ENCODE assay signal across 26 cellular contexts in the genomic region with DNA sequence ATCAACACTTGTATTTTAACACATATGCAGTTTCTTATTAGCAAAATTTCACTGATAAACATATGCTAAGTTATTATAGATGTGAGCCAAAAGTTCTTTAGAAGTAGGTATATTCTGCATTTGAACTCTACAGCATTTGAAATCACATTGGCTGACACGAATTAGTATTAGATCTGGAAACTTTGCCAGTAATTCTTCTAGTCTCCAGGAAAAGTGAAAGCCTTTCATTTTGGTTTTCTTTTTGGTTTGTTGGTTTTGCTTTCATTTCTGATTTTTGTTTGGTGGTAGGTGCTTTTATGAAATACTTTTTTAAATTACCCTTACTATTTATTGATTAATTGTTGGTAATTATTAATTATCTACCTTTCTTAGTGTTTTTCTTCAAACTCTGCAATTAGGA.
DNase-seq lines count a peak whose midpoint lies in the region; ATAC-seq and TF ChIP-seq lines count a peak whose summit lies in the region.
"Had no signal": no experiment of that assay in that cellular context is flagged by ENCODE, and none has a peak within 500 bp of the region (broad histone marks: within the 10 kb centered on the region; RNA-seq: fewer than 3 reads in every experiment).

No MANE protein-coding gene starts in this region.

- H3K79me2 ChIP-seq in ACC112 (ENCODE audit: control insufficient read depth, insufficient read depth, low read length, unreplicated experiment): peaks cover 39% of the 10 kb centered on the region

- H3K4me3 ChIP-seq in ACC112 (ENCODE audit: low read depth, low read length) (peak overlapping the region; percentile 65), fibroblast of villous mesenchyme (ENCODE audit: low read depth, low read length) (peak overlapping the region; percentile 25), BE2C (ENCODE audit: low read depth, low read length) (no peak overlapping the region)
- H3K4me3 ChIP-seq: esophagus squamous epithelium, prostate gland had no signal

- peak overlapping the region; percentile 2; the same call in 1 of the 2 replicates for H3K27ac ChIP-seq in ACC112 (ENCODE audit: low read depth, low read length)
- H3K27ac ChIP-seq: esophagus squamous epithelium, prostate gland, RWPE1, WERI-Rb-1 had no signal

- H3K36me3 ChIP-seq in ACC112 (ENCODE audit: insufficient read depth, low read length) (no peaks in the 10 kb centered on the region), BE2C (no peaks in the 10 kb centered on the region; the same call in 1 of the 2 replicates)
- H3K36me3 ChIP-seq: esophagus squamous epithelium, prostate gland, upper lobe of left lung, WERI-Rb-1 had no signal

- H3K4me1 ChIP-seq in ACC112 (ENCODE audit: control insufficient read depth, insufficient read depth, low read length, unreplicated experiment) (peaks cover 12% of the 10 kb centered on the region), BE2C (peaks cover 6% of the 10 kb centered on the region)
- H3K4me1 ChIP-seq: esophagus squamous epithelium, prostate gland had no signal

- no peak overlapping the region for H2AFZ ChIP-seq in ACC112 (ENCODE audit: low read length, unreplicated experiment)

- H3K27me3 ChIP-seq in ACC112 (ENCODE audit: insufficient read depth, low read length) (no peaks in the 10 kb centered on the region), BE2C (no peaks in the 10 kb centered on the region)
- H3K27me3 ChIP-seq: esophagus squamous epithelium, upper lobe of left lung had no signal

- H3K9me3 Mint-ChIP-seq in nephron progenitor cell: peaks cover 17% of the 10 kb centered on the region
- H3K9me3 Mint-ChIP-seq: activated T-helper 2 cell treated with anti-CD3 and anti-CD28 coated beads, Interferon-gamma antibody, Interleukin-2, Interleukin-4, amounts not matched to agents 10 μg/mL and 5 μg/mL and 100 μg/mL, durations not matched to agents 14 hours and 24 hours and 36 hours; CD4-positive, alpha-beta T cell had no signal

- TF ChIP-seq CTCF in fibroblast of villous mesenchyme (IDR thresholded peaks at IDR 0.05; ENCODE audit: insufficient read depth, low read depth, low read length) (no peak), BE2C (IDR thresholded peaks at IDR 0.05; ENCODE audit: low read depth, low read length) (no peak), nephron progenitor cell (IDR thresholded peaks at IDR 0.05) (no peak)

- no peaks in the 10 kb centered on the region for H3K9me3 ChIP-seq in BE2C
- H3K9me3 ChIP-seq: esophagus squamous epithelium, prostate gland, upper lobe of left lung had no signal

- H3K27me3 Mint-ChIP-seq in nephron progenitor cell (ENCODE audit: low read depth, poor library complexity): no peaks in the 10 kb centered on the region
- H3K27me3 Mint-ChIP-seq: activated naive CD8-positive, alpha-beta T cell; CD4-positive, alpha-beta T cell had no signal

- peak; percentile 51 for ATAC-seq in GM18517 (IDR thresholded peaks at IDR 0.05; ENCODE audit: unreplicated experiment)
- ATAC-seq in HG03432 (IDR thresholded peaks at IDR 0.05; ENCODE audit: unreplicated experiment): peak; percentile 42
- ATAC-seq: left cardiac atrium had no signal

- H3K36me3 Mint-ChIP-seq in nephron progenitor cell (ENCODE audit: low read depth): no peaks in the 10 kb centered on the region
- H3K36me3 Mint-ChIP-seq: activated naive CD8-positive, alpha-beta T cell had no signal

- H3K4me1 Mint-ChIP-seq in nephron progenitor cell: peaks cover 6% of the 10 kb centered on the region
- H3K4me1 Mint-ChIP-seq: endodermal cell had no signal

- H3K4me3 Mint-ChIP-seq in nephron progenitor cell: no peak overlapping the region
- H3K4me3 Mint-ChIP-seq: activated naive CD8-positive, alpha-beta T cell; CD4-positive, alpha-beta T cell; endodermal cell; neural crest cell had no signal

- peak; percentile 42 for DNase-seq in fibroblast of villous mesenchyme (ENCODE audit: low read depth)
- no peak for DNase-seq in GM19240 (ENCODE audit: insufficient read length, low spot score)
- no peak for DNase-seq in KG1 (lab: John Stamatoyannopoulos, UW)
- no peak for DNase-seq in BE2C
- DNase-seq in nephron progenitor cell: no peak
- DNase-seq: activated CD4-positive, alpha-beta T cell treated with anti-CD3 and anti-CD28 coated beads, Interleukin-2, amount 50 U/mL, for 1 hour; activated CD8-positive, alpha-beta memory T cell treated with anti-CD3 and anti-CD28 coated beads, Interleukin-2, amount 50 U/mL, for 48 hours; CD4-positive, alpha-beta T cell; cortex of kidney; endodermal cell; esophagus squamous epithelium; GOT3; left cardiac atrium; NCI-H1694; NCI-H2171 treated with DMSO at 0.1 percent for 48 hours; NCI-H526 treated with DMSO at 0.1 percent for 48 hours; upper lobe of left lung; WERI-Rb-1 had no signal

- H3K27ac Mint-ChIP-seq in nephron progenitor cell: no peak overlapping the region
- H3K27ac Mint-ChIP-seq: activated naive CD8-positive, alpha-beta T cell; activated T-helper 2 cell treated with anti-CD3 and anti-CD28 coated beads, Interferon-gamma antibody, Interleukin-2, Interleukin-4, amounts not matched to agents 10 μg/mL and 5 μg/mL and 100 μg/mL, durations not matched to agents 14 hours and 24 hours and 36 hours; CD4-positive, alpha-beta T cell; endodermal cell had no signal
